Comparison of ENCODE assay signal across 11 cellular contexts in genomic region chr6:129707882-129708495, GRCh38. TPM values are rescaled to one million over a fixed set of nuclear protein-coding genes. Genes with fewer than 3 reads are reported as not detected.
DNase-seq lines count a peak whose midpoint lies in the region; ATAC-seq, FAIRE-seq and TF ChIP-seq lines count a peak whose summit lies in the region.
"Had no signal": no experiment of that assay in that cellular context is flagged by ENCODE, and none has a peak within 500 bp of the region (broad histone marks: within the 10 kb centered on the region; RNA-seq: fewer than 3 reads in every experiment).

No MANE protein-coding gene starts in this region.

- in situ Hi-C loops in K562 (cut with MboI), result no loop called here

- H3K9ac ChIP-seq in K562 (ENCODE audit: insufficient read depth in 1 of 2, low read depth in 2 of 2, low read length in 2 of 2), result peak overlapping the region; percentile 75 to 92

- H3K9me1 ChIP-seq in K562 (ENCODE audit: control insufficient read depth, insufficient read depth, low read length), result no peaks in the 10 kb centered on the region

- BruUV-seq in K562 (replicated peaks; lab: Mats Ljungman, UMichigan), result no TSS peak

- peaks cover 10 to 44% of the 10 kb centered on the region in 2 experiments; a peak in 4 of 5 replicates for H3K4me1 ChIP-seq in K562 (replicated peaks in 1 of 2; ENCODE audit: control insufficient read depth in 2 of 2, insufficient read depth in 2 of 2, low read length in 2 of 2)
- H3K4me1 ChIP-seq in lung (ENCODE audit: control insufficient read depth in 2 of 2, insufficient read depth in 2 of 2, low read length in 2 of 2), result peaks cover 0 to 8% of the 10 kb centered on the region in 2 donors
- H3K4me1 ChIP-seq in tibial artery, result peaks cover 0 to 19% (median 12%) of the 10 kb centered on the region in 4 donors

- no peak for TF ChIP-seq CTCF in K562 (IDR thresholded peaks at IDR 0.05 in 2 of 3, conservative IDR thresholded peaks at IDR 0.05 in 1 of 3; ENCODE audit: insufficient read depth in 2 of 3, low read depth in 1 of 3, low read length in 3 of 3)
- TF ChIP-seq CTCF in lung (IDR thresholded peaks at IDR 0.05; ENCODE audit: control extremely low read depth, extremely low read depth), result no peak
- no peak for TF ChIP-seq CTCF in tibial artery (IDR thresholded peaks at IDR 0.05)
- TF ChIP-seq CTCF in GM10248 (IDR thresholded peaks at IDR 0.05; ENCODE audit: control extremely low read depth, extremely low read depth, low read depth, missing control alignments), result no peak

- peak overlapping the region; percentile 3 for H3K27ac Mint-ChIP-seq in T-helper 2 cell treated with Interferon-gamma antibody and Interleukin-4, amounts not matched to agents 5 μg/mL and 100 μg/mL, for 36 hours

- H3K36me3 Mint-ChIP-seq in T-helper 2 cell treated with Interferon-gamma antibody and Interleukin-4, amounts not matched to agents 5 μg/mL and 100 μg/mL, for 36 hours (ENCODE audit: low read depth), result peaks cover 14% of the 10 kb centered on the region

- H3K4me2 ChIP-seq in K562 (ENCODE audit: insufficient read depth, low read length), result peak overlapping the region; percentile 99

- peak overlapping the region; percentile 44; the same call in 1 of the 2 replicates for H2AFZ ChIP-seq in K562 (ENCODE audit: low read depth, low read length)

- TF ChIP-seq POLR2A in K562 (conservative IDR thresholded peaks at IDR 0.05), result no peak

- TF ChIP-seq RAD21 in K562 (CRISPR knock-in tag; conservative IDR thresholded peaks at IDR 0.05 in 1 of 2, IDR thresholded peaks at IDR 0.05 in 1 of 2), result no peak

- 39% methylated on average over 8 of the region's 8 CpGs for WGBS in K562 (ENCODE audit: insufficient coverage, low coverage, missing lambda C conversion rate)
- 66 to 84% methylated on average over 8 of the region's 8 CpGs for WGBS in lung, 2 donors

- ATAC-seq in K562, result no peak
- ATAC-seq in lung (ENCODE audit: insufficient read depth, low FRiP score), result no peak

- peak overlapping the region; percentile 61 for H3K27ac ChIP-seq in K562 (ENCODE audit: extremely low read depth, low read depth, low read length)
- peak overlapping the region in 1 of 2 donors; percentile 72 for H3K27ac ChIP-seq in lung (ENCODE audit: low read depth in 1 of 2, low read length in 1 of 2)
- H3K27ac ChIP-seq in tibial artery, result peak overlapping the region; percentile 2 to 13
- H3K27ac ChIP-seq: SJCRH30 had no signal

- H3K9me3 ChIP-seq in K562 (replicated peaks; ENCODE audit: control insufficient read depth, insufficient read depth, low read depth, low read length) (no peaks in the 10 kb centered on the region), lung (ENCODE audit: control insufficient read depth in 2 of 2, insufficient read depth in 1 of 2, low read length in 1 of 2) (no peaks in the 10 kb centered on the region), tibial artery (no peaks in the 10 kb centered on the region)
- H3K9me3 ChIP-seq: SJCRH30 had no signal

- POLR2A ChIA-PET in K562 (lab: Yijun Ruan, JAX) (interaction anchor here (1.2 to 4.8 kb wide), 3 partner anchors 13 to 55 kb away, joined by 4 to 36 read pairs (median 4); no protein-coding TSS in a partner anchor), GM10248 (lab: Yijun Ruan, JAX) (no interaction called here)

- H3K9me3 Mint-ChIP-seq in T-helper 2 cell treated with Interferon-gamma antibody and Interleukin-4, amounts not matched to agents 5 μg/mL and 100 μg/mL, for 36 hours, result no peaks in the 10 kb centered on the region

- no peak for FAIRE-seq in K562 (lab: Jason Lieb, UNC)

- H3K4me3 ChIP-seq in K562, result peak overlapping the region; percentile 64
- H3K4me3 ChIP-seq in lung, result peak overlapping the region; percentile 55
- peak overlapping the region; percentile 21 to 67 for H3K4me3 ChIP-seq in tibial artery
- H3K4me3 ChIP-seq: SJCRH30 had no signal

- no peaks in the 10 kb centered on the region for H3K27me3 Mint-ChIP-seq in T-helper 2 cell treated with Interferon-gamma antibody and Interleukin-4, amounts not matched to agents 5 μg/mL and 100 μg/mL, for 36 hours (ENCODE audit: low read depth)

- H3K79me2 ChIP-seq in K562 (ENCODE audit: control insufficient read depth, insufficient read depth, low read length), result peaks cover 70% of the 10 kb centered on the region

- TF ChIP-seq EP300 in K562 (IDR thresholded peaks at IDR 0.05; ENCODE audit: low read length), result no peak

- H3K27me3 ChIP-seq in K562 (ENCODE audit: control insufficient read depth in 2 of 2, insufficient read depth in 2 of 2, low read length in 2 of 2), result no peaks in the 10 kb centered on the region
- H3K27me3 ChIP-seq in lung (ENCODE audit: control insufficient read depth, insufficient read depth), result no peaks in the 10 kb centered on the region
- no peaks in the 10 kb centered on the region for H3K27me3 ChIP-seq in tibial artery
- H3K27me3 ChIP-seq: SJCRH30 had no signal

- intact Hi-C loops in K562 (cut with micrococcal nuclease) (loop anchor here (5.0 kb wide), 1 partner anchor 36 kb away; no protein-coding TSS in a partner anchor), tibial artery (cut with DNase I; ENCODE audit: low total_unique reads) (no loop called here)

- H3K4me3 Mint-ChIP-seq in T-helper 2 cell treated with Interferon-gamma antibody and Interleukin-4, amounts not matched to agents 5 μg/mL and 100 μg/mL, for 36 hours, result peak overlapping the region; percentile 98

- peaks cover 4% of the 10 kb centered on the region for H3K36me3 ChIP-seq in K562 (ENCODE audit: control insufficient read depth, insufficient read depth, low read length)
- H3K36me3 ChIP-seq in lung (ENCODE audit: control insufficient read depth in 2 of 2, insufficient read depth in 2 of 2, low read length in 2 of 2), result no peaks in the 10 kb centered on the region
- no peaks in the 10 kb centered on the region for H3K36me3 ChIP-seq in tibial artery
- H3K36me3 ChIP-seq: SJCRH30 had no signal

- CTCF ChIA-PET in K562 (lab: Yijun Ruan, JAX; ENCODE audit: low intra/inter-chr PET ratio) (no interaction called here), GM10248 (lab: Yijun Ruan, JAX) (interaction anchor here (0.9 to 7.6 kb wide), 10 partner anchors 12 to 209 kb away, joined by 3 to 37 read pairs (median 12); no protein-coding TSS in a partner anchor)

- DNase-seq in T-helper 2 cell treated with Interferon-gamma antibody and Interleukin-4, amounts not matched to agents 5 μg/mL and 100 μg/mL, for 36 hours (ENCODE audit: low spot score), result no peak
- no peak for DNase-seq in T-helper 2 cell
- DNase-seq in K562 (ENCODE audit: extremely low read depth in 1 of 4, low spot score in 3 of 4), result no peak
- no peak for DNase-seq in lung (ENCODE audit: low spot score)
- no peak for DNase-seq in tibial artery
- no peak for DNase-seq in hippocampal formation (lab: John Stamatoyannopoulos, UW)
- DNase-seq in GM10248 (ENCODE audit: extremely low spot score), result no peak
- no peak for DNase-seq in RPMI8226
- DNase-seq: ACHN, NCI-H1436 treated with DMSO at 0.1 percent for 48 hours, SJCRH30 had no signal

- peaks cover 4% of the 10 kb centered on the region; the same call in 1 of the 2 replicates for H4K20me1 ChIP-seq in K562 (replicated peaks; ENCODE audit: control insufficient read depth, insufficient read depth, low read length)

- peaks cover 48% of the 10 kb centered on the region for H3K4me1 Mint-ChIP-seq in T-helper 2 cell treated with Interferon-gamma antibody and Interleukin-4, amounts not matched to agents 5 μg/mL and 100 μg/mL, for 36 hours (ENCODE audit: low read depth)

TF ChIP-seq in K562, 482 proteins besides CTCF, POLR2A, EP300 and RAD21 (continues in another document):
- TF ChIP-seq HES1 (IDR thresholded peaks at IDR 0.05; ENCODE audit: low read depth) (no peak), ZNF263 (CRISPR knock-in tag; IDR thresholded peaks at IDR 0.05; ENCODE audit: borderline replicate concordance) (0 out of 2 replicates have a peak, but pooled peaks have one; percentile 19), ARID1B (IDR thresholded peaks at IDR 0.05) (peak; percentile 17; the same call in 1 of the 2 replicates), HSF4 (CRISPR knock-in tag; IDR thresholded peaks at IDR 0.05; ENCODE audit: borderline replicate concordance) (no peak), ZEB2 (IDR thresholded peaks at IDR 0.05) (no peak), HDAC1 (IDR thresholded peaks at IDR 0.05) (0 out of 4 replicates have a peak, but pooled peaks of 1 of the 2 experiments have one; percentile 44), EGR1 (conservative IDR thresholded peaks at IDR 0.05) (0 out of 2 replicates have a peak, but pooled peaks have one; percentile 9), CBX1 (IDR thresholded peaks at IDR 0.05; ENCODE audit: low read depth) (no peak)

RNA-seq across cellular contexts. Expression of gene ARHGAP18, which starts 2.0 kb away (rescaled TPM):
- total RNA-seq in K562 (2011; cell fraction: chromatin; rRNA removed; ENCODE audit: low replicate concordance), result 15.1 and 38.1 TPM in 2 replicates
- total RNA-seq in K562 (2011; cell fraction: nucleolus; rRNA removed), result 9.8 and 11.2 TPM in 2 replicates
- total RNA-seq in K562 (2011; cell fraction: nucleoplasm; rRNA removed), result 14.4 and 21.6 TPM in 2 replicates
- total RNA-seq in K562 (2014; rRNA removed), result 15.5 and 16.2 TPM in 2 replicates
- 29.7 and 33.9 TPM in 2 replicates for total RNA-seq in K562 (2014; rRNA removed; fragmentation: Illumina TruSeq; extraction: Trizol)
- total RNA-seq in K562 (2015; rRNA removed; fragmentation: Illumina TruSeq; extraction: Trizol), result 21.6 and 24.3 TPM in 2 replicates
- 18.4 and 21.1 TPM in 2 replicates for total RNA-seq in K562 (2021)
- 25.6 and 25.8 TPM in 2 replicates for polyA plus RNA-seq in K562 (2011; rRNA removed)
- 4.0 and 10.9 TPM in 2 replicates for polyA plus RNA-seq in K562 (2011; cell fraction: cytosol; rRNA removed)
- 7.1 and 10.8 TPM in 2 replicates for polyA plus RNA-seq in K562 (2011; cell fraction: nucleus; rRNA removed)
- 14.6 and 19.2 TPM in 2 replicates for polyA plus RNA-seq in K562 (2012)
- polyA plus RNA-seq in K562 (2014; fragmentation: Illumina TruSeq; extraction: Trizol), result 20.2 and 22.0 TPM in 2 replicates
- 10 to 100 TPM; 17.8 to 19.0 TPM for polyA plus RNA-seq in K562 (2014; fragmentation: Nextera tagmentation; extraction: Ambion mirVana)
- 11.8 and 13.3 TPM in 2 replicates for polyA plus RNA-seq in K562 (2014; rRNA removed)
- 38.4 and 50.9 TPM in 2 replicates for polyA minus RNA-seq in K562 (2011; rRNA and poly(A)+ RNA removed)
- polyA minus RNA-seq in K562 (2011; cell fraction: cytosol; rRNA and poly(A)+ RNA removed), result 16.6 and 20.7 TPM in 2 replicates
- 13.2 and 34.0 TPM in 2 replicates for polyA minus RNA-seq in K562 (2011; cell fraction: nucleus; rRNA and poly(A)+ RNA removed)
- total RNA-seq in lung, result 10 to 100 TPM; 44.4 to 70.7 TPM
- polyA plus RNA-seq in lung, result 10 to 100 TPM; 16.4 to 21.6 TPM
